ENCODE assay signal across 13 cellular contexts in the genomic region with DNA sequence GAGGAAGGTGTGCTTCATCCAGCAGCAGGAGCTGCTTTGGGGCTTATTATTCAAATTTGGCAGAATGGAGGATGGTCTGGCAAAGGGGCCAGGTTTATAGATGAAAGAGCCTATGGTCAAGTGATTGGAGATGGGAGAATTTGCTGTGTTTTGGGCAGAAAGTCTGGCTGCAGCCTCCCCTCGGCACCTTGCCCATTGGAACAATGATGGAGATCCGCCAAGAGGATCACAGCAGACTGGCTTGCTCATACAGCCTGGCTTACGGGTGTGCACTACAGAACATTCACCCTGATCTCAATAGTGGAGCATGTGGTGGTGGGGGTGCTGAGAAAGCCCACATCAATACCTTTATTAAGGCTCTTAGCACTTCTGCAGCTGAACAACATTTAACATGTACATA.
DNase-seq lines count a peak whose midpoint lies in the region; ATAC-seq and TF ChIP-seq lines count a peak whose summit lies in the region.
"Had no signal": no experiment of that assay in that cellular context is flagged by ENCODE, and none has a peak within 500 bp of the region (broad histone marks: within the 10 kb centered on the region; RNA-seq: fewer than 3 reads in every experiment).

No MANE protein-coding gene starts in this region.

- in situ Hi-C loops in mammary epithelial cell (cut with MboI; ENCODE audit: low sequenced_read_pairs in 2 of 2), result no loop called here

- no peaks in the 10 kb centered on the region for H3K36me3 Mint-ChIP-seq in T-helper 2 cell treated with Interferon-gamma antibody and Interleukin-4, amounts not matched to agents 5 μg/mL and 100 μg/mL, for 36 hours (ENCODE audit: low read depth)

- peak overlapping the region; percentile 14 for H2AFZ ChIP-seq in mammary epithelial cell (ENCODE audit: low read depth, low read length)

- DNase-seq in AG08396 (ENCODE audit: low spot score) (peak; percentile 19), NCI-H1092 (lab: John Stamatoyannopoulos, UW) (peak; percentile 87), mammary epithelial cell (peak; percentile 29), iris pigment epithelial cell (ENCODE audit: low read depth) (peak; percentile 20), A172 (ENCODE audit: low spot score) (no peak), activated gamma-delta T cell (lab: John Stamatoyannopoulos, UW) (no peak)
- no peak for DNase-seq in T-helper 2 cell treated with Interferon-gamma antibody and Interleukin-4, amounts not matched to agents 5 μg/mL and 100 μg/mL, for 36 hours (ENCODE audit: low spot score)
- DNase-seq: activated naive CD4-positive, alpha-beta T cell; pancreas; thyroid gland had no signal

- no peaks in the 10 kb centered on the region for H3K4me1 Mint-ChIP-seq in T-helper 2 cell treated with Interferon-gamma antibody and Interleukin-4, amounts not matched to agents 5 μg/mL and 100 μg/mL, for 36 hours (ENCODE audit: low read depth)
- H3K4me1 Mint-ChIP-seq: central memory CD8-positive, alpha-beta T cell had no signal

- H3K27me3 ChIP-seq in mammary epithelial cell (ENCODE audit: insufficient read depth, low read length), result no peaks in the 10 kb centered on the region
- H3K27me3 ChIP-seq: pancreas, thyroid gland had no signal

- intact Hi-C loops in mammary epithelial cell (cut with micrococcal nuclease), result no loop called here

- H4K20me1 ChIP-seq in mammary epithelial cell (ENCODE audit: insufficient read depth, low read length), result no peaks in the 10 kb centered on the region

- H3K4me2 ChIP-seq in mammary epithelial cell (ENCODE audit: insufficient read depth, low read depth, low read length), result peak overlapping the region; percentile 13

- ATAC-seq in GM21723 (IDR thresholded peaks at IDR 0.05; ENCODE audit: unreplicated experiment), result no peak
- ATAC-seq: pancreas had no signal

- TF ChIP-seq CTCF in mammary epithelial cell (conservative IDR thresholded peaks at IDR 0.05 in 1 of 2, IDR thresholded peaks at IDR 0.05 in 1 of 2; ENCODE audit: extremely low read depth in 1 of 2, insufficient read depth in 1 of 2, low read depth in 1 of 2, low read length in 2 of 2), result no peak

- H3K36me3 ChIP-seq in mammary epithelial cell (ENCODE audit: insufficient read depth, low read length), result no peaks in the 10 kb centered on the region
- H3K36me3 ChIP-seq: pancreas, thyroid gland had no signal

- dilution Hi-C loops in mammary epithelial cell (cut with HindIII; ENCODE audit: low sequenced_read_pairs), result no loop called here

- no peak overlapping the region for H3K9ac ChIP-seq in mammary epithelial cell (ENCODE audit: insufficient read depth, low read length)

- no peaks in the 10 kb centered on the region for H3K9me3 Mint-ChIP-seq in T-helper 2 cell treated with Interferon-gamma antibody and Interleukin-4, amounts not matched to agents 5 μg/mL and 100 μg/mL, for 36 hours
- H3K9me3 Mint-ChIP-seq: central memory CD8-positive, alpha-beta T cell had no signal

- no peaks in the 10 kb centered on the region for H3K79me2 ChIP-seq in mammary epithelial cell (ENCODE audit: insufficient read depth, low read length)

- no peaks in the 10 kb centered on the region for H3K9me3 ChIP-seq in mammary epithelial cell (replicated peaks; ENCODE audit: insufficient read depth, low read length)
- H3K9me3 ChIP-seq: pancreas, thyroid gland had no signal

- H3K27ac Mint-ChIP-seq in T-helper 2 cell treated with Interferon-gamma antibody and Interleukin-4, amounts not matched to agents 5 μg/mL and 100 μg/mL, for 36 hours, result no peak overlapping the region

- H3K27ac ChIP-seq in mammary epithelial cell (ENCODE audit: insufficient read depth, low read depth, low read length), result no peak overlapping the region
- H3K27ac ChIP-seq: pancreas, SK-N-MC, thyroid gland had no signal

- CTCF ChIA-PET in mammary epithelial cell (lab: Charles Lee; ENCODE audit: low non-redundant PET), result no interaction called here

- no TSS peak for BruUV-seq in mammary epithelial cell (replicated peaks; lab: Mats Ljungman, UMichigan)

- 8% methylated on average over 3 of the region's 3 CpGs for WGBS in mammary epithelial cell (ENCODE audit: low coverage, missing lambda C conversion rate)

- H3K27me3 Mint-ChIP-seq in T-helper 2 cell treated with Interferon-gamma antibody and Interleukin-4, amounts not matched to agents 5 μg/mL and 100 μg/mL, for 36 hours (ENCODE audit: low read depth), result peaks cover 3% of the 10 kb centered on the region

- no peak overlapping the region for H3K4me3 ChIP-seq in mammary epithelial cell (replicated peaks in 1 of 3; ENCODE audit: insufficient read depth in 1 of 3, low read depth in 2 of 3, low read length in 3 of 3)
- H3K4me3 ChIP-seq: pancreas, SK-N-MC, thyroid gland had no signal

- no peak overlapping the region for H3K4me3 Mint-ChIP-seq in T-helper 2 cell treated with Interferon-gamma antibody and Interleukin-4, amounts not matched to agents 5 μg/mL and 100 μg/mL, for 36 hours
- H3K4me3 Mint-ChIP-seq: central memory CD8-positive, alpha-beta T cell had no signal

- H3K4me1 ChIP-seq in mammary epithelial cell (ENCODE audit: insufficient read depth, low read length), result peaks cover 4% of the 10 kb centered on the region
- H3K4me1 ChIP-seq: pancreas, thyroid gland had no signal

Comparison
In these comparisons a context has a peak if more than half of its experiments do, and no peak if none do; other contexts are left out.
1. DNase-seq: peak in AG08396 (single experiment), NCI-H1092 (single experiment), mammary epithelial cell (single experiment) and iris pigment epithelial cell (single experiment); none in A172 (single experiment), activated gamma-delta T cell (single experiment) and T-helper 2 cell treated with Interferon-gamma antibody and Interleukin-4, amounts not matched to agents 5 μg/mL and 100 μg/mL, for 36 hours (single experiment).